19 cellular contexts compared by ENCODE assay signal in genomic region chr2:97669448-97669847, GRCh38. TPM values are rescaled to one million over a fixed set of nuclear protein-coding genes. Genes with fewer than 3 reads are reported as not detected.
DNase-seq lines count a peak whose midpoint lies in the region; ATAC-seq, FAIRE-seq and TF ChIP-seq lines count a peak whose summit lies in the region.
"Had no signal": no experiment of that assay in that cellular context is flagged by ENCODE, and none has a peak within 500 bp of the region (broad histone marks: within the 10 kb centered on the region; RNA-seq: fewer than 3 reads in every experiment).

TSS of gene C2orf92 (plus strand) at chr2:97669713. CDS start at chr2:97669789, 76 bp downstream.

- CTCF ChIA-PET in activated naive CD4-positive, alpha-beta T cell treated with anti-CD3 and anti-CD28 coated beads for 36 hours (lab: Charles Lee) = no interaction called here
- CTCF ChIA-PET in activated naive CD4-positive, alpha-beta T cell treated with anti-CD3 and anti-CD28 coated beads, Interleukin-2, amount 10 ng/mL, durations not matched to agents 7 days and 5 days (lab: Charles Lee) = interaction anchor here (1.4 to 1.6 kb wide), 3 partner anchors 27 to 78 kb away, joined by 3 to 5 read pairs (median 3); no protein-coding TSS in a partner anchor
- CTCF ChIA-PET in H1 (lab: Charles Lee; ENCODE audit: partially characterized antibody) = interaction anchor here (1.0 to 2.3 kb wide), 4 partner anchors 27 to 40 kb away, joined by 4 to 9 read pairs (median 6); no protein-coding TSS in a partner anchor

- H3K14ac ChIP-seq in H1 (ENCODE audit: insufficient read length) = no peak within 1 kb of the TSS

- no peak within 1 kb of the TSS for H2BK12ac ChIP-seq in H1 (ENCODE audit: low read depth, low read length)

- peak within 1 kb of the TSS; percentile 31 for H3K27ac Mint-ChIP-seq in activated naive CD4-positive, alpha-beta T cell treated with anti-CD3 and anti-CD28 coated beads for 36 hours
- H3K27ac Mint-ChIP-seq in activated naive CD4-positive, alpha-beta T cell treated with anti-CD3 and anti-CD28 coated beads, Interleukin-2, amount 10 ng/mL, durations not matched to agents 7 days and 5 days = no peak within 1 kb of the TSS
- H3K27ac Mint-ChIP-seq in osteocyte (ENCODE audit: unreplicated experiment) = no peak within 1 kb of the TSS
- H3K27ac Mint-ChIP-seq: activated CD8-positive, alpha-beta T cell treated with anti-CD3 and anti-CD28 coated beads, Interleukin-2, amount 10 ng/mL, durations not matched to agents 7 days and 5 days had no signal

- H2AFZ ChIP-seq in H1 (ENCODE audit: low read length) = no peak within 1 kb of the TSS

- no peak for FAIRE-seq in H1 (lab: Jason Lieb, UNC)
- FAIRE-seq: A549 had no signal

- no peak for TF ChIP-seq EP300 in H1 (IDR thresholded peaks at IDR 0.05; ENCODE audit: borderline replicate concordance in 1 of 2, low read depth in 2 of 2, low read length in 2 of 2)

- H3K79me2 ChIP-seq in H1 (ENCODE audit: control insufficient read depth in 1 of 2, insufficient read depth in 2 of 2, low read length in 2 of 2) = no peaks in the 10 kb centered on the region

- peaks cover 23% of the 10 kb centered on the region for H3K4me1 Mint-ChIP-seq in activated naive CD4-positive, alpha-beta T cell treated with anti-CD3 and anti-CD28 coated beads for 36 hours (ENCODE audit: low read depth)
- H3K4me1 Mint-ChIP-seq in activated naive CD4-positive, alpha-beta T cell treated with anti-CD3 and anti-CD28 coated beads, Interleukin-2, amount 10 ng/mL, durations not matched to agents 7 days and 5 days = peaks cover 15% of the 10 kb centered on the region
- H3K4me1 Mint-ChIP-seq in osteocyte (ENCODE audit: unreplicated experiment) = peaks cover 20% of the 10 kb centered on the region

- H2BK15ac ChIP-seq in H1 (ENCODE audit: low read length) = no peak within 1 kb of the TSS

- no peaks in the 10 kb centered on the region for H3K9me3 ChIP-seq in H1 (ENCODE audit: insufficient read depth in 2 of 2, low read depth in 1 of 2, low read length in 1 of 2)
- no peaks in the 10 kb centered on the region for H3K9me3 ChIP-seq in aorta (ENCODE audit: control insufficient read depth, low read length)
- H3K9me3 ChIP-seq: A549, ovary had no signal

- no peaks in the 10 kb centered on the region for H4K20me1 ChIP-seq in H1 (replicated peaks in 1 of 2; ENCODE audit: control insufficient read depth in 1 of 2, insufficient read depth in 2 of 2, low read length in 2 of 2)

- no peak within 1 kb of the TSS for H3K9ac ChIP-seq in H1 (replicated peaks in 1 of 4; ENCODE audit: extremely low read depth in 1 of 4, low read depth in 3 of 4, low read length in 3 of 4)

- ATAC-seq in aorta (ENCODE audit: low FRiP score) (no peak), SK-N-SH treated with all-trans-retinoic acid at 6 μM for 48 hours (no peak), HG03175 (IDR thresholded peaks at IDR 0.05; ENCODE audit: unreplicated experiment) (no peak)
- ATAC-seq: A549; activated CD8-positive, alpha-beta T cell treated with anti-CD3 and anti-CD28 coated beads, Interleukin-2, amount 10 ng/mL, durations not matched to agents 7 days and 5 days had no signal

- no peak within 1 kb of the TSS for H3K27ac ChIP-seq in H1 (ENCODE audit: low read depth, low read length)
- no peak within 1 kb of the TSS for H3K27ac ChIP-seq in aorta (ENCODE audit: low read depth in 1 of 2, low read length in 2 of 2)
- H3K27ac ChIP-seq: A549, C4-2B, ovary, VCaP had no signal

- H3K27me3 ChIP-seq in H1 (replicated peaks in 1 of 4; ENCODE audit: control insufficient read depth in 3 of 4, extremely low read depth in 1 of 4, insufficient read depth in 3 of 4, low read length in 3 of 4) (no peaks in the 10 kb centered on the region), aorta (ENCODE audit: control insufficient read depth in 1 of 2, insufficient read depth in 2 of 2, low read length in 1 of 2) (no peaks in the 10 kb centered on the region)
- H3K27me3 ChIP-seq: ovary had no signal

- H3K36me3 ChIP-seq in H1 (ENCODE audit: control insufficient read depth in 2 of 4, insufficient read depth in 4 of 4, low read length in 3 of 4) = no peaks in the 10 kb centered on the region
- H3K36me3 ChIP-seq in aorta (ENCODE audit: control insufficient read depth in 1 of 2, insufficient read depth in 2 of 2, low read length in 1 of 2) = no peaks in the 10 kb centered on the region
- H3K36me3 ChIP-seq: ovary had no signal

- TF ChIP-seq CTCF in H1 (IDR thresholded peaks at IDR 0.05; ENCODE audit: control extremely low read depth in 1 of 3, insufficient read depth in 1 of 3, low read depth in 1 of 3, low read length in 3 of 3) = no peak
- no peak for TF ChIP-seq CTCF in osteocyte (IDR thresholded peaks at IDR 0.05)

- no peak within 1 kb of the TSS for H2BK5ac ChIP-seq in H1 (ENCODE audit: low read depth, low read length)

- no peak within 1 kb of the TSS for H4K5ac ChIP-seq in H1 (ENCODE audit: insufficient read length, low read depth, low read length)

- 94% methylated on average over 6 of the region's 6 CpGs; no CpG with 5 or more reads in 1 of the 2 experiments for WGBS in H1 (ENCODE audit: extremely low coverage in 1 of 2, insufficient coverage in 1 of 2, insufficient read length in 1 of 2, insufficient replicate concordance in 2 of 2, low coverage in 1 of 2, low lambda C conversion rate in 2 of 2, missing lambda C conversion rate in 1 of 2), 2 experiments
- WGBS in aorta, 2 donors = 91% methylated on average over 6 of the region's 6 CpGs

- no peak within 1 kb of the TSS for H2BK120ac ChIP-seq in H1 (replicated peaks; ENCODE audit: low read depth, low read length)

- H3K56ac ChIP-seq in H1 (replicated peaks; ENCODE audit: insufficient read length, low read depth, low read length) = no peak within 1 kb of the TSS

- intact Hi-C loops in activated naive CD4-positive, alpha-beta T cell treated with anti-CD3 and anti-CD28 coated beads for 36 hours (cut with micrococcal nuclease) = no loop called here
- intact Hi-C loops in aorta (cut with DNase I) = no loop called here

- no peaks in the 10 kb centered on the region; the same call in 1 of the 2 replicates for H3K23me2 ChIP-seq in H1 (ENCODE audit: low read depth, low read length)

- peak within 1 kb of the TSS; percentile 35; the same call in 1 of the 2 replicates for H4K8ac ChIP-seq in H1 (ENCODE audit: extremely low read depth, insufficient read depth, low read length)

- H3K9me3 Mint-ChIP-seq in activated naive CD4-positive, alpha-beta T cell treated with anti-CD3 and anti-CD28 coated beads for 36 hours = no peaks in the 10 kb centered on the region
- H3K9me3 Mint-ChIP-seq in activated naive CD4-positive, alpha-beta T cell treated with anti-CD3 and anti-CD28 coated beads, Interleukin-2, amount 10 ng/mL, durations not matched to agents 7 days and 5 days = no peaks in the 10 kb centered on the region
- no peaks in the 10 kb centered on the region for H3K9me3 Mint-ChIP-seq in osteocyte (ENCODE audit: unreplicated experiment)

- no peaks in the 10 kb centered on the region for H3K27me3 Mint-ChIP-seq in activated naive CD4-positive, alpha-beta T cell treated with anti-CD3 and anti-CD28 coated beads for 36 hours (ENCODE audit: low read depth)
- H3K27me3 Mint-ChIP-seq in activated naive CD4-positive, alpha-beta T cell treated with anti-CD3 and anti-CD28 coated beads, Interleukin-2, amount 10 ng/mL, durations not matched to agents 7 days and 5 days = no peaks in the 10 kb centered on the region
- no peaks in the 10 kb centered on the region for H3K27me3 Mint-ChIP-seq in osteocyte (ENCODE audit: unreplicated experiment)

- TF ChIP-seq POLR2A in H1 (IDR thresholded peaks at IDR 0.05; ENCODE audit: control extremely low read depth in 1 of 2, low read depth in 2 of 2, low read length in 2 of 2) = no peak

- TF ChIP-seq RAD21 in H1 (IDR thresholded peaks at IDR 0.05 in 1 of 2, conservative IDR thresholded peaks at IDR 0.05 in 1 of 2; ENCODE audit: low read depth in 2 of 2, low read length in 2 of 2) = no peak

- H2BK20ac ChIP-seq in H1 (ENCODE audit: low read length) = no peak within 1 kb of the TSS

- H3K36me3 Mint-ChIP-seq in activated naive CD4-positive, alpha-beta T cell treated with anti-CD3 and anti-CD28 coated beads for 36 hours (ENCODE audit: low read depth) = peaks cover 2% of the 10 kb centered on the region
- H3K36me3 Mint-ChIP-seq in activated naive CD4-positive, alpha-beta T cell treated with anti-CD3 and anti-CD28 coated beads, Interleukin-2, amount 10 ng/mL, durations not matched to agents 7 days and 5 days = no peaks in the 10 kb centered on the region
- no peaks in the 10 kb centered on the region for H3K36me3 Mint-ChIP-seq in osteocyte (ENCODE audit: unreplicated experiment)

- no peak within 1 kb of the TSS for H3K4me3 ChIP-seq in H1 (ENCODE audit: extremely low read depth in 1 of 4, insufficient read depth in 2 of 4, low read depth in 3 of 4, low read length in 4 of 4)
- H3K4me3 ChIP-seq in aorta (ENCODE audit: low read length in 2 of 2) = no peak within 1 kb of the TSS
- H3K4me3 ChIP-seq: A549, ovary had no signal

- no peaks in the 10 kb centered on the region for H3K79me1 ChIP-seq in H1 (ENCODE audit: low read depth, low read length)

- H3K4me3 Mint-ChIP-seq in activated naive CD4-positive, alpha-beta T cell treated with anti-CD3 and anti-CD28 coated beads for 36 hours = no peak within 1 kb of the TSS
- no peak within 1 kb of the TSS for H3K4me3 Mint-ChIP-seq in activated naive CD4-positive, alpha-beta T cell treated with anti-CD3 and anti-CD28 coated beads, Interleukin-2, amount 10 ng/mL, durations not matched to agents 7 days and 5 days
- no peak within 1 kb of the TSS for H3K4me3 Mint-ChIP-seq in osteocyte (ENCODE audit: unreplicated experiment)
- H3K4me3 Mint-ChIP-seq: activated CD8-positive, alpha-beta T cell treated with anti-CD3 and anti-CD28 coated beads, Interleukin-2, amount 10 ng/mL, durations not matched to agents 7 days and 5 days had no signal

- H3K4ac ChIP-seq in H1 (replicated peaks; ENCODE audit: insufficient read length, low read depth, low read length) = no peak within 1 kb of the TSS

- no peak within 1 kb of the TSS for H3K18ac ChIP-seq in H1 (ENCODE audit: extremely low read depth, low read length)

- no peak for DNase-seq in activated naive CD4-positive, alpha-beta T cell treated with anti-CD3 and anti-CD28 coated beads for 36 hours
- DNase-seq in activated naive CD4-positive, alpha-beta T cell treated with anti-CD3 and anti-CD28 coated beads, Interleukin-2, amount 10 ng/mL, durations not matched to agents 7 days and 5 days = no peak
- DNase-seq in H1 (ENCODE audit: low read depth in 1 of 2, low spot score in 2 of 2) (no peak), osteocyte (ENCODE audit: extremely low spot score, unreplicated experiment) (no peak), aorta (no peak), SW 1271 (lab: John Stamatoyannopoulos, UW) (no peak)
- DNase-seq: activated CD8-positive, alpha-beta T cell treated with anti-CD3 and anti-CD28 coated beads, Interleukin-2, amount 10 ng/mL, durations not matched to agents 7 days and 5 days; activated gamma-delta T cell; amygdala; midbrain; NCI-H1417; NCI-H2171 treated with DMSO at 0.1 percent for 48 hours; NCI-H774; ovary had no signal

- H2AK5ac ChIP-seq in H1 (ENCODE audit: low read depth, low read length) = no peak within 1 kb of the TSS

- no peak within 1 kb of the TSS for H4K91ac ChIP-seq in H1 (replicated peaks; ENCODE audit: insufficient read length, low read length)

- POLR2A ChIA-PET in H1 (lab: Charles Lee; ENCODE audit: partially characterized antibody) = interaction anchor here (1.4 kb wide), 1 partner anchor 24 kb away, joined by 3 read pairs; the partner anchor contains the start of gene COX5B

- H3K4me2 ChIP-seq in H1 (ENCODE audit: insufficient read depth in 1 of 2, low read depth in 2 of 2, low read length in 2 of 2) = no peak within 1 kb of the TSS
- H3K4me2 ChIP-seq: A549 had no signal

- H3K4me1 ChIP-seq in H1 (replicated peaks in 1 of 4; ENCODE audit: control insufficient read depth in 3 of 4, insufficient read depth in 4 of 4, low read length in 3 of 4) = no peaks in the 10 kb centered on the region; a peak in 1 of 7 replicates
- no peaks in the 10 kb centered on the region for H3K4me1 ChIP-seq in aorta (ENCODE audit: control insufficient read depth in 1 of 2, insufficient read depth in 2 of 2, low read length in 2 of 2)
- H3K4me1 ChIP-seq: A549 had no signal

- H3K23ac ChIP-seq in H1 (ENCODE audit: insufficient read length) = no peak within 1 kb of the TSS

RNA-seq across cellular contexts. Expression of gene C2orf92, which starts in this region (rescaled TPM):
- 1 to 10 TPM; 2.7 to 2.8 TPM for total RNA-seq in activated naive CD4-positive, alpha-beta T cell treated with anti-CD3 and anti-CD28 coated beads for 36 hours
- total RNA-seq in H1 (2021; fragmentation: NEBNext Ultra II Directional; extraction: Animal tissue kit (Norgen Biotek cat#: 25700)) = 3.7 and 5.2 TPM in 2 replicates
- 2.1 and 2.3 TPM in 2 replicates for polyA plus RNA-seq in H1 (2011; rRNA removed)
- polyA plus RNA-seq in H1 (2011; cell fraction: cytosol; rRNA removed) = 2.6 TPM
- 6.9 TPM for polyA plus RNA-seq in H1 (2011; cell fraction: nucleus; rRNA removed)
- 2.0 to 3.9 TPM (median 3.1 TPM) in 4 replicates for polyA plus RNA-seq in H1 (2012, experiment 1 of 2)
- 0.81 TPM for polyA plus RNA-seq in H1 (2012, experiment 2 of 2)
- polyA plus RNA-seq in H1 (2013, experiment 1 of 2) = 2.4 TPM
- 2.0 TPM for polyA plus RNA-seq in H1 (2013, experiment 2 of 2)
- polyA minus RNA-seq in H1 (2011; rRNA and poly(A)+ RNA removed) = 4.3 and 4.8 TPM in 2 replicates
- polyA minus RNA-seq in H1 (2011; cell fraction: cytosol; rRNA and poly(A)+ RNA removed) = 3.9 TPM
- 10.8 TPM for polyA minus RNA-seq in H1 (2011; cell fraction: nucleus; rRNA and poly(A)+ RNA removed)
- 13.7 and 15.0 TPM in 2 replicates for total RNA-seq in osteocyte
- 10 to 100 TPM; 10.3 TPM for total RNA-seq in aorta
- polyA plus RNA-seq in aorta = 10 to 100 TPM in 1 of 2 donors, 1 to 10 TPM in 1; 4.1 to 36.3 TPM
